18 cellular contexts compared by ENCODE assay signal in genomic region chr15:26126070-26126469, GRCh38.
DNase-seq lines count a peak whose midpoint lies in the region; ATAC-seq and TF ChIP-seq lines count a peak whose summit lies in the region.
"Had no signal": no experiment of that assay in that cellular context is flagged by ENCODE, and none has a peak within 500 bp of the region (broad histone marks: within the 10 kb centered on the region; RNA-seq: fewer than 3 reads in every experiment).

No MANE protein-coding gene starts in this region.

- intact Hi-C loops in ovary (cut with DNase I), result no loop called here

- H3K27me3 ChIP-seq in neuronal stem cell (ENCODE audit: control insufficient read depth in 3 of 3, insufficient read depth in 3 of 3, low read depth in 1 of 3, low read length in 3 of 3), result no peaks in the 10 kb centered on the region
- no peaks in the 10 kb centered on the region for H3K27me3 ChIP-seq in ovary
- H3K27me3 ChIP-seq: gastrocnemius medialis, SJSA1, uterus had no signal

- no peaks in the 10 kb centered on the region for H3K79me1 ChIP-seq in neuronal stem cell (ENCODE audit: low read depth, low read length)

- H3K27ac ChIP-seq in neuronal stem cell (replicated peaks; ENCODE audit: low read length) (no peak overlapping the region), ovary (no peak overlapping the region)
- H3K27ac ChIP-seq: gastrocnemius medialis, SJSA1, uterus had no signal

- no peak overlapping the region for H3K4me2 ChIP-seq in neuronal stem cell (ENCODE audit: insufficient read depth, low read length, poor library complexity, severe bottlenecking)

- H4K91ac ChIP-seq in neuronal stem cell (ENCODE audit: low read depth, low read length, poor library complexity), result no peak overlapping the region

- H3K36me3 ChIP-seq in neuronal stem cell (replicated peaks in 1 of 2; ENCODE audit: control insufficient read depth in 2 of 2, insufficient read depth in 2 of 2, low read length in 2 of 2) (no peaks in the 10 kb centered on the region), ovary (no peaks in the 10 kb centered on the region)
- H3K36me3 ChIP-seq: gastrocnemius medialis, SJSA1, uterus had no signal

- no peak overlapping the region for H2AFZ ChIP-seq in neuronal stem cell (ENCODE audit: low read length)

- peak overlapping the region; percentile 41 for H2AK5ac ChIP-seq in neuronal stem cell (ENCODE audit: low read depth, low read length)

- H2BK12ac ChIP-seq in neuronal stem cell (ENCODE audit: low read length), result no peak overlapping the region

- WGBS in neuronal stem cell (ENCODE audit: extremely low coverage in 2 of 2, insufficient read length in 2 of 2, insufficient replicate concordance in 1 of 2), 2 donors, result no CpG with 5 or more reads among the region's 6 CpGs
- WGBS in ovary, 3 donors, result 19 to 33% (median 26%) methylated on average over 6 of the region's 6 CpGs

- TF ChIP-seq CTCF in ovary (IDR thresholded peaks at IDR 0.05), result no peak

- no peak overlapping the region for H2BK120ac ChIP-seq in neuronal stem cell (ENCODE audit: low read depth, low read length)

- H3K4me3 ChIP-seq in neuronal stem cell (ENCODE audit: low read length in 2 of 2) (no peak overlapping the region), ovary (no peak overlapping the region)
- H3K4me3 ChIP-seq: gastrocnemius medialis, SJSA1, uterus had no signal

- H3K9ac ChIP-seq in neuronal stem cell (ENCODE audit: low read depth, low read length, poor library complexity), result no peak overlapping the region

- DNase-seq in COR-L47 (lab: John Stamatoyannopoulos, UW) (peak; percentile 76), NCI-H1092 (lab: John Stamatoyannopoulos, UW) (peak; percentile 78), astrocyte of the hippocampus (ENCODE audit: low read depth, low spot score) (peak; percentile 44), neuronal stem cell (ENCODE audit: low spot score) (no peak), ovary (no peak), NCI-H2227 (lab: John Stamatoyannopoulos, UW; ENCODE audit: unreplicated experiment) (no peak), NCI-H2196 (lab: John Stamatoyannopoulos, UW; ENCODE audit: unreplicated experiment) (no peak)
- DNase-seq: activated CD4-positive, CD25-positive, alpha-beta regulatory T cell; Caco-2; gastrocnemius medialis; GF-D8; NCI-H1436 treated with DMSO at 0.1 percent for 48 hours; NCI-H524; stimulated activated CD4-positive, alpha-beta T cell treated with anti-CD3 and anti-CD28 coated beads, Interleukin-2, amount 100 ng/mL, for 48 hours; uterus had no signal

- H2BK5ac ChIP-seq in neuronal stem cell (ENCODE audit: low read length), result no peak overlapping the region

- no peak overlapping the region for H3K23ac ChIP-seq in neuronal stem cell (ENCODE audit: low read depth, low read length, poor library complexity)

- no peak for TF ChIP-seq POLR2A in ovary (IDR thresholded peaks at IDR 0.05)

- no peak for ATAC-seq in HG03439 (IDR thresholded peaks at IDR 0.05; ENCODE audit: unreplicated experiment)
- ATAC-seq: gastrocnemius medialis, left lobe of liver had no signal

- no peak overlapping the region for H4K8ac ChIP-seq in neuronal stem cell (ENCODE audit: low read depth, low read length)

- no peak overlapping the region for H3K14ac ChIP-seq in neuronal stem cell (ENCODE audit: low read length)

- no peak for TF ChIP-seq EP300 in ovary (IDR thresholded peaks at IDR 0.05)

- H3K9me3 ChIP-seq in neuronal stem cell (replicated peaks in 1 of 2; ENCODE audit: control insufficient read depth in 2 of 2, insufficient read depth in 1 of 2, low read depth in 1 of 2, low read length in 2 of 2), result no peaks in the 10 kb centered on the region
- no peaks in the 10 kb centered on the region for H3K9me3 ChIP-seq in ovary
- H3K9me3 ChIP-seq: Caco-2, gastrocnemius medialis, SJSA1, uterus had no signal

- H2BK15ac ChIP-seq in neuronal stem cell (ENCODE audit: low read length), result no peak overlapping the region

- no peak overlapping the region for H3K4ac ChIP-seq in neuronal stem cell (ENCODE audit: low read length)

- H3K18ac ChIP-seq in neuronal stem cell (ENCODE audit: low read length), result no peak overlapping the region

- H3K4me1 ChIP-seq in neuronal stem cell (ENCODE audit: control insufficient read depth in 2 of 2, insufficient read depth in 1 of 2, low read depth in 1 of 2, low read length in 2 of 2) (no peaks in the 10 kb centered on the region), ovary (ENCODE audit: insufficient read depth) (no peaks in the 10 kb centered on the region)
- H3K4me1 ChIP-seq: Caco-2, gastrocnemius medialis, SJSA1, uterus had no signal

Comparison
In these comparisons a context has a peak if more than half of its experiments do, and no peak if none do; other contexts are left out.
1. DNase-seq: peak in COR-L47 (single experiment), NCI-H1092 (single experiment) and astrocyte of the hippocampus (single experiment); none in neuronal stem cell (single experiment), ovary (0 of 5), NCI-H2227 (single experiment) and NCI-H2196 (single experiment).